8 cellular contexts compared by ENCODE assay signal in the genomic region with DNA sequence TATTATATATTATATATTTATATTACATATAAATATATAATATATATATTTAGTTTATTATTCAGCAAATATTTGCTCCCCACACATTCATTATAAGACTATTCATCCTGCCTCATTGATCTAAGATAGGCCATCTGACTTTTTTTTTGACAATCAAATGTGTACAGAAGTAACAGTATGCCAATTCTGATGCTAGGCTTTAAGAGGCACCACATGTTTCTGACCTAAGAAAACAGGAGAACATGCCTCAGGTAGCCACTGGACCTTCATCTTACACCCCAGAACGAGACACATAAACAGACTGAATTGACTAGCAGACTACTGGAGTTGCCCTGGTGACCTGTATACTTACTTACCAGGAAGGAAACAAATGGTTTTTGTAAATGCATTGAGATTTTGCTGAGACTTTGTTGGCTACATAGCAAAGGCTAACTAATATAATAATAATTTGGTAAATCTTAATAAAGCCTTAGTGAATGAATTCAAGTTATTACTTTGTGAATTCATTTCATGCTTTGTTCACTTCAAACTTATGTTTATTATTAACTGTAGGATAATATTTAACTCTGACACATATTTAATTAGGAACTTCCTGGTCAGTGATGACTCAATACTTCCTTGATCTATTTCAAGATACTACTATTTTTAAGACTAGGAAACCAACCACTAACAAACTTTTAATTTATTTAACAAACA. TPM values are rescaled to one million over a fixed set of nuclear protein-coding genes. Genes with fewer than 3 reads are reported as not detected.
A peak's percentile ranks its signal among the peaks of the same experiment; 100 is the strongest.
DNase-seq lines count a peak whose midpoint lies in the region; ATAC-seq and TF ChIP-seq lines count a peak whose summit lies in the region.

No MANE protein-coding gene starts in this region.

- TF ChIP-seq CTCF in Peyer's patch (IDR thresholded peaks at IDR 0.05) = no peak

- no peaks in the 10 kb centered on the region for H3K9me3 ChIP-seq in Peyer's patch

- no peak for TF ChIP-seq POLR2A in Peyer's patch (IDR thresholded peaks at IDR 0.05)

- peak overlapping the region in 3 of 4 donors; percentile 10 to 70 (median 68) for H3K27ac ChIP-seq in Peyer's patch

- peak; percentile 66 for ATAC-seq in GM18868 (IDR thresholded peaks at IDR 0.05; ENCODE audit: unreplicated experiment)
- peak; percentile 72 for ATAC-seq in HG02870 (IDR thresholded peaks at IDR 0.05; ENCODE audit: unreplicated experiment)

- H3K27me3 ChIP-seq in Peyer's patch = no peaks in the 10 kb centered on the region

- no peak for DNase-seq in Peyer's patch
- DNase-seq in mucosa of gallbladder (ENCODE audit: low spot score) = peak; percentile 34
- DNase-seq in cerebellar nuclear complex (lab: John Stamatoyannopoulos, UW) = no peak
- no peak for DNase-seq in stimulated activated CD4-positive, alpha-beta T cell treated with anti-CD3 and anti-CD28 coated beads, Interleukin-1b, Interleukin-23, amount 100 ng/mL, for 48 hours
- no peak for DNase-seq in activated T-cell treated with anti-CD3 and anti-CD28 coated beads, Interleukin-2, amount 50 U/mL, for 48 hours
- DNase-seq in iPS-NIHi7 (ENCODE audit: extremely low spot score) = no peak

- H3K4me1 ChIP-seq in Peyer's patch = peaks cover 0 to 3% (median 0%) of the 10 kb centered on the region in 4 donors

- H3K36me3 ChIP-seq in Peyer's patch = no peaks in the 10 kb centered on the region

- no peak overlapping the region for H3K4me3 ChIP-seq in Peyer's patch

RNA-seq across cellular contexts. Expression of gene MYO6, which starts 13.4 kb away (rescaled TPM):
- total RNA-seq in Peyer's patch (10 to 100 TPM; 60.2 to 89.1 (median 76.2) TPM), mucosa of gallbladder (107 TPM)
